16 cellular contexts compared by ENCODE assay signal in genomic region chr20:48294942-48295341, GRCh38.
A peak's percentile ranks its signal among the peaks of the same experiment; 100 is the strongest.
DNase-seq lines count a peak whose midpoint lies in the region; ATAC-seq, FAIRE-seq and TF ChIP-seq lines count a peak whose summit lies in the region.
"Had no signal": no experiment of that assay in that cellular context is flagged by ENCODE, and none has a peak within 500 bp of the region (broad histone marks: within the 10 kb centered on the region; RNA-seq: fewer than 3 reads in every experiment).

No MANE protein-coding gene starts in this region.

- H3K27ac Mint-ChIP-seq in neural progenitor cell, result peak overlapping the region; percentile 75
- no peak overlapping the region for H3K27ac Mint-ChIP-seq in activated CD4-positive, alpha-beta T cell treated with anti-CD3 and anti-CD28 coated beads, Interleukin-2, amount 10 ng/mL, durations not matched to agents 24 days and 14 days
- H3K27ac Mint-ChIP-seq: activated naive CD4-positive, alpha-beta T cell treated with anti-CD3 and anti-CD28 coated beads, Interleukin-2, amount 50 U/mL, for 24 hours; natural killer cell treated with Interleukin-12 subunit alpha and Interleukin-12 subunit beta and Interleukin-15 and Interleukin-18, amount 100 ng/mL, for 72 hours; stimulated activated naive CD8-positive, alpha-beta T cell treated with anti-CD3 and anti-CD28 coated beads, Interleukin-15, Interleukin-2, amounts not matched to agents 100 ng/mL and 50 ng/mL, for 24 hours had no signal

- H3F3A ChIP-seq in PC-3 (ENCODE audit: low read length, unreplicated experiment) (no peaks in the 10 kb centered on the region), neural progenitor cell (ENCODE audit: low read depth) (peaks cover 11% of the 10 kb centered on the region)

- H3K4me2 ChIP-seq in PC-3 (ENCODE audit: low read length), result peak overlapping the region; percentile 36
- H3K4me2 ChIP-seq in H1 (ENCODE audit: insufficient read depth in 1 of 2, low read depth in 2 of 2, low read length in 2 of 2), result no peak overlapping the region
- peak overlapping the region; percentile 36 for H3K4me2 ChIP-seq in neural progenitor cell

- no peak overlapping the region for H4K91ac ChIP-seq in H1 (replicated peaks; ENCODE audit: insufficient read length, low read length)

- H2AFZ ChIP-seq in PC-3 (ENCODE audit: low read length), result no peak overlapping the region
- no peak overlapping the region for H2AFZ ChIP-seq in H1 (ENCODE audit: low read length)
- no peak overlapping the region for H2AFZ ChIP-seq in neural progenitor cell (replicated peaks)

- H3K9ac ChIP-seq in PC-3 (ENCODE audit: low read length) (no peak overlapping the region), H1 (replicated peaks in 1 of 4; ENCODE audit: extremely low read depth in 1 of 4, low read depth in 3 of 4, low read length in 3 of 4) (peak overlapping the region in 1 of 4 experiments; percentile 17; a peak in 1 of 7 replicates), neural progenitor cell (no peak overlapping the region)

- no peak for FAIRE-seq in H1 (lab: Jason Lieb, UNC)
- FAIRE-seq: D721Med, small intestine had no signal

- H3K9me3 ChIP-seq in AG04450 (ENCODE audit: control insufficient read depth, insufficient read depth, low read length) (peaks cover 3% of the 10 kb centered on the region; the same call in 1 of the 2 replicates), PC-3 (ENCODE audit: low read length) (no peaks in the 10 kb centered on the region), H1 (ENCODE audit: insufficient read depth in 2 of 2, low read depth in 1 of 2, low read length in 1 of 2) (peaks cover 0 to 2% of the 10 kb centered on the region in 2 experiments; a peak in 1 of 4 replicates), neural progenitor cell (ENCODE audit: low read depth) (no peaks in the 10 kb centered on the region), ovary (no peaks in the 10 kb centered on the region)

- no peaks in the 10 kb centered on the region for H3K79me1 ChIP-seq in H1 (ENCODE audit: low read depth, low read length)

- TF ChIP-seq POLR2A in H1 (IDR thresholded peaks at IDR 0.05; ENCODE audit: control extremely low read depth in 1 of 2, low read depth in 2 of 2, low read length in 2 of 2) (no peak), ovary (IDR thresholded peaks at IDR 0.05) (no peak)

- no peak for ATAC-seq in PC-3
- no peak for ATAC-seq in HG03521 (IDR thresholded peaks at IDR 0.05; ENCODE audit: unreplicated experiment)
- ATAC-seq: natural killer cell treated with Interleukin-12 subunit alpha and Interleukin-12 subunit beta and Interleukin-15 and Interleukin-18, amount 100 ng/mL, for 72 hours had no signal

- no peak overlapping the region for H4K5ac ChIP-seq in H1 (ENCODE audit: insufficient read length, low read depth, low read length)

- H3K23me2 ChIP-seq in H1 (ENCODE audit: low read depth, low read length), result peaks cover 2% of the 10 kb centered on the region; the same call in 1 of the 2 replicates

- peak overlapping the region; percentile 43; the same call in 1 of the 2 replicates for H2AK5ac ChIP-seq in H1 (ENCODE audit: low read depth, low read length)

- H3K4me1 Mint-ChIP-seq in neural progenitor cell, result peaks cover 65% of the 10 kb centered on the region
- no peaks in the 10 kb centered on the region for H3K4me1 Mint-ChIP-seq in activated CD4-positive, alpha-beta T cell treated with anti-CD3 and anti-CD28 coated beads, Interleukin-2, amount 10 ng/mL, durations not matched to agents 24 days and 14 days
- H3K4me1 Mint-ChIP-seq: activated naive CD4-positive, alpha-beta T cell treated with anti-CD3 and anti-CD28 coated beads, Interleukin-2, amount 50 U/mL, for 24 hours; central memory CD8-positive, alpha-beta T cell had no signal

- peaks cover 36% of the 10 kb centered on the region for H3K27me3 Mint-ChIP-seq in neural progenitor cell (ENCODE audit: insufficient read depth, low read depth)
- H3K27me3 Mint-ChIP-seq in activated CD4-positive, alpha-beta T cell treated with anti-CD3 and anti-CD28 coated beads, Interleukin-2, amount 10 ng/mL, durations not matched to agents 24 days and 14 days, result peaks cover 2% of the 10 kb centered on the region

- TF ChIP-seq CTCF in AG04450 (IDR thresholded peaks at IDR 0.05; ENCODE audit: low read depth, low read length) (no peak), PC-3 (conservative IDR thresholded peaks at IDR 0.05; ENCODE audit: low read depth, low read length) (no peak), H1 (IDR thresholded peaks at IDR 0.05; ENCODE audit: control extremely low read depth in 1 of 3, insufficient read depth in 1 of 3, low read depth in 1 of 3, low read length in 3 of 3) (no peak), neural progenitor cell (IDR thresholded peaks at IDR 0.05) (no peak), ovary (IDR thresholded peaks at IDR 0.05) (no peak)

- CTCF ChIA-PET in AG04450 (lab: Charles Lee), result interaction anchor here (0.7 to 1.8 kb wide), 4 partner anchors 326 to 672 kb away, joined by 3 to 10 read pairs (median 8); no protein-coding TSS in a partner anchor
- CTCF ChIA-PET in PC-3 (lab: Charles Lee), result interaction anchor here (0.7 to 2.4 kb wide), 9 partner anchors 106 to 911 kb away, joined by 3 to 24 read pairs (median 6); no protein-coding TSS in a partner anchor
- CTCF ChIA-PET in H1 (lab: Charles Lee; ENCODE audit: partially characterized antibody), result interaction anchor here (0.7 to 4.3 kb wide), 12 partner anchors 79 to 631 kb away, joined by 3 to 20 read pairs (median 4); no protein-coding TSS in a partner anchor

- H3K27me3 ChIP-seq in AG04450 (ENCODE audit: control insufficient read depth, insufficient read depth, low read length) (peaks cover 4% of the 10 kb centered on the region), PC-3 (ENCODE audit: low read length) (no peaks in the 10 kb centered on the region), H1 (replicated peaks in 1 of 4; ENCODE audit: control insufficient read depth in 3 of 4, extremely low read depth in 1 of 4, insufficient read depth in 3 of 4, low read length in 3 of 4) (no peaks in the 10 kb centered on the region), neural progenitor cell (no peaks in the 10 kb centered on the region), ovary (no peaks in the 10 kb centered on the region)

- no peak for TF ChIP-seq EP300 in H1 (IDR thresholded peaks at IDR 0.05; ENCODE audit: borderline replicate concordance in 1 of 2, low read depth in 2 of 2, low read length in 2 of 2)
- TF ChIP-seq EP300 in ovary (IDR thresholded peaks at IDR 0.05), result no peak

- peak overlapping the region; percentile 38; the same call in 1 of the 2 replicates for H3K18ac ChIP-seq in H1 (ENCODE audit: extremely low read depth, low read length)

- H3K27ac ChIP-seq in AG04450 (ENCODE audit: low read depth, low read length), result peak overlapping the region; percentile 89
- H3K27ac ChIP-seq in PC-3 (ENCODE audit: low read length), result peak overlapping the region; percentile 36
- H3K27ac ChIP-seq in H1 (ENCODE audit: low read depth, low read length), result peak overlapping the region; percentile 52
- H3K27ac ChIP-seq in neural progenitor cell, result peak overlapping the region; percentile 46
- no peak overlapping the region for H3K27ac ChIP-seq in ovary

- H3K4me1 ChIP-seq in PC-3 (ENCODE audit: insufficient read depth, low read length), result peaks cover 50% of the 10 kb centered on the region
- H3K4me1 ChIP-seq in H1 (replicated peaks in 1 of 4; ENCODE audit: control insufficient read depth in 3 of 4, insufficient read depth in 4 of 4, low read length in 3 of 4), result peaks cover 6 to 23% (median 11%) of the 10 kb centered on the region in 4 experiments
- H3K4me1 ChIP-seq in neural progenitor cell, result peaks cover 32% of the 10 kb centered on the region
- peaks cover 10% of the 10 kb centered on the region for H3K4me1 ChIP-seq in ovary (ENCODE audit: insufficient read depth)

- 53% methylated on average over 5 of the region's 5 CpGs; no CpG with 5 or more reads in 1 of the 2 experiments for WGBS in H1 (ENCODE audit: extremely low coverage in 1 of 2, insufficient coverage in 1 of 2, insufficient read length in 1 of 2, insufficient replicate concordance in 2 of 2, low coverage in 1 of 2, low lambda C conversion rate in 2 of 2, missing lambda C conversion rate in 1 of 2), 2 experiments
- 62 to 67% (median 66%) methylated on average over 5 of the region's 5 CpGs for WGBS in ovary, 3 donors

- intact Hi-C loops in PC-3 (cut with micrococcal nuclease), result loop anchor here (1.0 to 10.0 kb wide), 9 partner anchors 113 to 633 kb away; no protein-coding TSS in a partner anchor
- intact Hi-C loops in ovary (cut with DNase I), result loop anchor here in 3 of 4 donors (5.0 to 10.0 kb wide), 3 partner anchors 508 to 620 kb away; partner anchors contain the start of gene SULF2 (in 3 of the 3)
- intact Hi-C loops in activated CD4-positive, alpha-beta T cell treated with anti-CD3 and anti-CD28 coated beads, Interleukin-2, amount 10 ng/mL, durations not matched to agents 24 days and 14 days (cut with micrococcal nuclease), result no loop called here

- TF ChIP-seq RAD21 in H1 (IDR thresholded peaks at IDR 0.05 in 1 of 2, conservative IDR thresholded peaks at IDR 0.05 in 1 of 2; ENCODE audit: low read depth in 2 of 2, low read length in 2 of 2), result no peak

- H3K9me3 Mint-ChIP-seq in neural progenitor cell, result peaks cover 12% of the 10 kb centered on the region
- no peaks in the 10 kb centered on the region for H3K9me3 Mint-ChIP-seq in activated CD4-positive, alpha-beta T cell treated with anti-CD3 and anti-CD28 coated beads, Interleukin-2, amount 10 ng/mL, durations not matched to agents 24 days and 14 days
- H3K9me3 Mint-ChIP-seq: activated naive CD4-positive, alpha-beta T cell treated with anti-CD3 and anti-CD28 coated beads, Interleukin-2, amount 50 U/mL, for 24 hours; central memory CD8-positive, alpha-beta T cell; natural killer cell treated with Interleukin-12 subunit alpha and Interleukin-12 subunit beta and Interleukin-15 and Interleukin-18, amount 100 ng/mL, for 72 hours; stimulated activated naive CD8-positive, alpha-beta T cell treated with anti-CD3 and anti-CD28 coated beads, Interleukin-15, Interleukin-2, amounts not matched to agents 100 ng/mL and 50 ng/mL, for 24 hours had no signal

- BruUV-seq in PC-3 (replicated peaks; lab: Mats Ljungman, UMichigan), result no TSS peak

- H3K23ac ChIP-seq in H1 (ENCODE audit: insufficient read length), result no peak overlapping the region

- H3K4ac ChIP-seq in H1 (replicated peaks; ENCODE audit: insufficient read length, low read depth, low read length), result no peak overlapping the region

- H3K9me2 ChIP-seq in PC-3 (replicated peaks; ENCODE audit: low read length), result no peaks in the 10 kb centered on the region

- H3K56ac ChIP-seq in H1 (replicated peaks; ENCODE audit: insufficient read length, low read depth, low read length), result no peak overlapping the region

- peak overlapping the region; percentile 87 for H2BK5ac ChIP-seq in H1 (ENCODE audit: low read depth, low read length)

- H4K8ac ChIP-seq in H1 (ENCODE audit: extremely low read depth, insufficient read depth, low read length), result no peak overlapping the region

- no peak overlapping the region for H3K4me3 Mint-ChIP-seq in neural progenitor cell
- no peak overlapping the region for H3K4me3 Mint-ChIP-seq in activated CD4-positive, alpha-beta T cell treated with anti-CD3 and anti-CD28 coated beads, Interleukin-2, amount 10 ng/mL, durations not matched to agents 24 days and 14 days
- H3K4me3 Mint-ChIP-seq: activated naive CD4-positive, alpha-beta T cell treated with anti-CD3 and anti-CD28 coated beads, Interleukin-2, amount 50 U/mL, for 24 hours; central memory CD8-positive, alpha-beta T cell; natural killer cell treated with Interleukin-12 subunit alpha and Interleukin-12 subunit beta and Interleukin-15 and Interleukin-18, amount 100 ng/mL, for 72 hours; stimulated activated naive CD8-positive, alpha-beta T cell treated with anti-CD3 and anti-CD28 coated beads, Interleukin-15, Interleukin-2, amounts not matched to agents 100 ng/mL and 50 ng/mL, for 24 hours had no signal

- H3K4me3 ChIP-seq in AG04450 (ENCODE audit: low read depth, low read length) (no peak overlapping the region), PC-3 (ENCODE audit: low read length) (no peak overlapping the region), H1 (ENCODE audit: extremely low read depth in 1 of 4, insufficient read depth in 2 of 4, low read depth in 3 of 4, low read length in 4 of 4) (no peak overlapping the region), neural progenitor cell (no peak overlapping the region), ovary (no peak overlapping the region)

- peak overlapping the region; percentile 94; the same call in 1 of the 2 replicates for H2BK12ac ChIP-seq in H1 (ENCODE audit: low read depth, low read length)

- H3K36me3 ChIP-seq in PC-3 (ENCODE audit: low read depth, low read length) (no peaks in the 10 kb centered on the region), H1 (ENCODE audit: control insufficient read depth in 2 of 4, insufficient read depth in 4 of 4, low read length in 3 of 4) (no peaks in the 10 kb centered on the region), neural progenitor cell (no peaks in the 10 kb centered on the region), ovary (no peaks in the 10 kb centered on the region)

- DNase-seq in AG04450 (ENCODE audit: low read depth, low spot score) (no peak), PC-3 (no peak), H1 (ENCODE audit: low read depth in 1 of 2, low spot score in 2 of 2) (no peak), neural progenitor cell (ENCODE audit: low spot score) (no peak), ovary (no peak), Kasumi-1 (lab: John Stamatoyannopoulos, UW) (no peak)
- no peak for DNase-seq in activated CD4-positive, alpha-beta T cell treated with anti-CD3 and anti-CD28 coated beads, Interleukin-2, amount 10 ng/mL, durations not matched to agents 24 days and 14 days
- DNase-seq: head of caudate nucleus, NCI-H1105 treated with DMSO at 0.1 percent for 48 hours had no signal

- POLR2A ChIA-PET in AG04450 (lab: Yijun Ruan, JAX) (no interaction called here), PC-3 (lab: Charles Lee; ENCODE audit: unreplicated experiment) (interaction anchor here (0.5 to 1.5 kb wide), 2 partner anchors 509 to 1421 kb away, joined by 3 to 4 read pairs; no protein-coding TSS in a partner anchor), H1 (lab: Charles Lee; ENCODE audit: partially characterized antibody) (interaction anchor here (0.7 kb wide), 1 partner anchor 440 kb away, joined by 3 read pairs; no protein-coding TSS in a partner anchor)

- H3K36me3 Mint-ChIP-seq in neural progenitor cell, result no peaks in the 10 kb centered on the region
- no peaks in the 10 kb centered on the region for H3K36me3 Mint-ChIP-seq in activated CD4-positive, alpha-beta T cell treated with anti-CD3 and anti-CD28 coated beads, Interleukin-2, amount 10 ng/mL, durations not matched to agents 24 days and 14 days (ENCODE audit: low read depth)
- H3K36me3 Mint-ChIP-seq: activated naive CD4-positive, alpha-beta T cell treated with anti-CD3 and anti-CD28 coated beads, Interleukin-2, amount 50 U/mL, for 24 hours; natural killer cell treated with Interleukin-12 subunit alpha and Interleukin-12 subunit beta and Interleukin-15 and Interleukin-18, amount 100 ng/mL, for 72 hours had no signal

- H2BK120ac ChIP-seq in H1 (replicated peaks; ENCODE audit: low read depth, low read length), result peak overlapping the region; percentile 34

- 0 out of 2 replicates have a peak overlapping the region, but pooled peaks have one; percentile 32 for H2BK15ac ChIP-seq in H1 (ENCODE audit: low read length)

- no peaks in the 10 kb centered on the region for H3K79me2 ChIP-seq in PC-3 (ENCODE audit: low read length)
- H3K79me2 ChIP-seq in H1 (ENCODE audit: control insufficient read depth in 1 of 2, insufficient read depth in 2 of 2, low read length in 2 of 2), result no peaks in the 10 kb centered on the region
- H3K79me2 ChIP-seq in neural progenitor cell (ENCODE audit: low read depth), result no peaks in the 10 kb centered on the region

- H4K20me1 ChIP-seq in PC-3 (ENCODE audit: low read length) (no peaks in the 10 kb centered on the region), H1 (replicated peaks in 1 of 2; ENCODE audit: control insufficient read depth in 1 of 2, insufficient read depth in 2 of 2, low read length in 2 of 2) (no peaks in the 10 kb centered on the region), neural progenitor cell (ENCODE audit: low read depth) (no peaks in the 10 kb centered on the region)

- no peak overlapping the region for H3K14ac ChIP-seq in H1 (ENCODE audit: insufficient read length)

- peak overlapping the region; percentile 94 for H2BK20ac ChIP-seq in H1 (ENCODE audit: low read length)

Comparison
In these comparisons a context has a peak if more than half of its experiments do, and no peak if none do; other contexts are left out.
1. H3K27ac ChIP-seq: peak in AG04450 (single experiment), PC-3 (single experiment), H1 (single experiment) and neural progenitor cell (single experiment); none in ovary (0 of 2).
2. H3K4me2 ChIP-seq: peak in PC-3 (single experiment) and neural progenitor cell (single experiment); none in H1 (0 of 2).